1 cellular context compared by ENCODE assay signal in genomic region chr11:65743928-65744698, GRCh38.
A peak's percentile ranks its signal among the peaks of the same experiment; 100 is the strongest.
TF ChIP-seq lines count a peak whose summit lies in the region.

No MANE protein-coding gene starts in this region.

TF ChIP-seq in GM12878, 131 proteins besides CTCF, POLR2A, EP300 and RAD21:
- TF ChIP-seq EZH2 (IDR thresholded peaks at IDR 0.05; ENCODE audit: borderline replicate concordance, control insufficient read depth, low read depth, low read length) (no peak), HDAC6 (IDR thresholded peaks at IDR 0.05; ENCODE audit: unreplicated experiment) (no peak), PKNOX1 (IDR thresholded peaks at IDR 0.05) (no peak), MAX (IDR thresholded peaks at IDR 0.05; ENCODE audit: low read depth, low read length) (no peak), SMC3 (IDR thresholded peaks at IDR 0.05; ENCODE audit: borderline replicate concordance, low read length) (peak; percentile 8; the same call in 1 of the 2 replicates), SPI1 (IDR thresholded peaks at IDR 0.05; ENCODE audit: borderline replicate concordance, insufficient read depth, low read depth, low read length) (peak; percentile 13; the same call in 1 of the 2 replicates), CEBPB (IDR thresholded peaks at IDR 0.05; ENCODE audit: borderline replicate concordance in 1 of 2, low read depth in 2 of 2, low read length in 2 of 2) (no peak), IRF5 (IDR thresholded peaks at IDR 0.05; ENCODE audit: borderline replicate concordance) (no peak), SREBF2 (IDR thresholded peaks at IDR 0.05; ENCODE audit: low read length) (no peak), ZBTB33 (IDR thresholded peaks at IDR 0.05) (no peak)
- TF ChIP-seq, protein P1, sequence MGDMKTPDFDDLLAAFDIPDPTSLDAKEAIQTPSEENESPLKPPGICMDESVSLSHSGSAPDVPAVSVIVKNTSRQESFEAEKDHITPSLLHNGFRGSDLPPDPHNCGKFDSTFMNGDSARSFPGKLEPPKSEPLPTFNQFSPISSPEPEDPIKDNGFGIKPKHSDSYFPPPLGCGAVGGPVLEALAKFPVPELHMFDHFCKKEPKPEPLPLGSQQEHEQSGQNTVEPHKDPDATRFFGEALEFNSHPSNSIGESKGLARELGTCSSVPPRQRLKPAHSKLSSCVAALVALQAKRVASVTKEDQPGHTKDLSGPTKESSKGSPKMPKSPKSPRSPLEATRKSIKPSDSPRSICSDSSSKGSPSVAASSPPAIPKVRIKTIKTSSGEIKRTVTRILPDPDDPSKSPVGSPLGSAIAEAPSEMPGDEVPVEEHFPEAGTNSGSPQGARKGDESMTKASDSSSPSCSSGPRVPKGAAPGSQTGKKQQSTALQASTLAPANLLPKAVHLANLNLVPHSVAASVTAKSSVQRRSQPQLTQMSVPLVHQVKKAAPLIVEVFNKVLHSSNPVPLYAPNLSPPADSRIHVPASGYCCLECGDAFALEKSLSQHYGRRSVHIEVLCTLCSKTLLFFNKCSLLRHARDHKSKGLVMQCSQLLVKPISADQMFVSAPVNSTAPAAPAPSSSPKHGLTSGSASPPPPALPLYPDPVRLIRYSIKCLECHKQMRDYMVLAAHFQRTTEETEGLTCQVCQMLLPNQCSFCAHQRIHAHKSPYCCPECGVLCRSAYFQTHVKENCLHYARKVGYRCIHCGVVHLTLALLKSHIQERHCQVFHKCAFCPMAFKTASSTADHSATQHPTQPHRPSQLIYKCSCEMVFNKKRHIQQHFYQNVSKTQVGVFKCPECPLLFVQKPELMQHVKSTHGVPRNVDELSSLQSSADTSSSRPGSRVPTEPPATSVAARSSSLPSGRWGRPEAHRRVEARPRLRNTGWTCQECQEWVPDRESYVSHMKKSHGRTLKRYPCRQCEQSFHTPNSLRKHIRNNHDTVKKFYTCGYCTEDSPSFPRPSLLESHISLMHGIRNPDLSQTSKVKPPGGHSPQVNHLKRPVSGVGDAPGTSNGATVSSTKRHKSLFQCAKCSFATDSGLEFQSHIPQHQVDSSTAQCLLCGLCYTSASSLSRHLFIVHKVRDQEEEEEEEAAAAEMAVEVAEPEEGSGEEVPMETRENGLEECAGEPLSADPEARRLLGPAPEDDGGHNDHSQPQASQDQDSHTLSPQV (IDR thresholded peaks at IDR 0.05), result no peak
